1 cellular context compared by ENCODE assay signal in genomic region chr1:152855661-152856060, GRCh38.
TF ChIP-seq lines count a peak whose summit lies in the region.

No MANE protein-coding gene starts in this region.

TF ChIP-seq in SK-N-SH treated with all-trans-retinoic acid at 6 μM for 48 hours, 23 proteins besides CTCF, POLR2A, EP300 and RAD21 (continued from another document):
- TF ChIP-seq, protein P1, sequence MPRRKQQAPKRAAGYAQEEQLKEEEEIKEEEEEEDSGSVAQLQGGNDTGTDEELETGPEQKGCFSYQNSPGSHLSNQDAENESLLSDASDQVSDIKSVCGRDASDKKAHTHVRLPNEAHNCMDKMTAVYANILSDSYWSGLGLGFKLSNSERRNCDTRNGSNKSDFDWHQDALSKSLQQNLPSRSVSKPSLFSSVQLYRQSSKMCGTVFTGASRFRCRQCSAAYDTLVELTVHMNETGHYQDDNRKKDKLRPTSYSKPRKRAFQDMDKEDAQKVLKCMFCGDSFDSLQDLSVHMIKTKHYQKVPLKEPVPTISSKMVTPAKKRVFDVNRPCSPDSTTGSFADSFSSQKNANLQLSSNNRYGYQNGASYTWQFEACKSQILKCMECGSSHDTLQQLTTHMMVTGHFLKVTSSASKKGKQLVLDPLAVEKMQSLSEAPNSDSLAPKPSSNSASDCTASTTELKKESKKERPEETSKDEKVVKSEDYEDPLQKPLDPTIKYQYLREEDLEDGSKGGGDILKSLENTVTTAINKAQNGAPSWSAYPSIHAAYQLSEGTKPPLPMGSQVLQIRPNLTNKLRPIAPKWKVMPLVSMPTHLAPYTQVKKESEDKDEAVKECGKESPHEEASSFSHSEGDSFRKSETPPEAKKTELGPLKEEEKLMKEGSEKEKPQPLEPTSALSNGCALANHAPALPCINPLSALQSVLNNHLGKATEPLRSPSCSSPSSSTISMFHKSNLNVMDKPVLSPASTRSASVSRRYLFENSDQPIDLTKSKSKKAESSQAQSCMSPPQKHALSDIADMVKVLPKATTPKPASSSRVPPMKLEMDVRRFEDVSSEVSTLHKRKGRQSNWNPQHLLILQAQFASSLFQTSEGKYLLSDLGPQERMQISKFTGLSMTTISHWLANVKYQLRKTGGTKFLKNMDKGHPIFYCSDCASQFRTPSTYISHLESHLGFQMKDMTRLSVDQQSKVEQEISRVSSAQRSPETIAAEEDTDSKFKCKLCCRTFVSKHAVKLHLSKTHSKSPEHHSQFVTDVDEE (CRISPR knock-in tag; IDR thresholded peaks at IDR 0.05) = no peak
- TF ChIP-seq CSDC2 (CRISPR knock-in tag; IDR thresholded peaks at IDR 0.05) = no peak
- no peak for TF ChIP-seq SNAI2 (CRISPR knock-in tag; IDR thresholded peaks at IDR 0.05)
- TF ChIP-seq GLIS3 (CRISPR knock-in tag; IDR thresholded peaks at IDR 0.05) = no peak
- no peak for TF ChIP-seq ZNF8 (CRISPR knock-in tag; IDR thresholded peaks at IDR 0.05)
- no peak for TF ChIP-seq CREB5 (CRISPR knock-in tag; IDR thresholded peaks at IDR 0.05; ENCODE audit: low read depth)
- no peak for TF ChIP-seq ESRRG (CRISPR knock-in tag; IDR thresholded peaks at IDR 0.05)
- no peak for TF ChIP-seq ZFP3 (CRISPR knock-in tag; IDR thresholded peaks at IDR 0.05)
- no peak for TF ChIP-seq PATZ1 (CRISPR knock-in tag; IDR thresholded peaks at IDR 0.05; ENCODE audit: borderline replicate concordance)
- no peak for TF ChIP-seq ISL1 (CRISPR knock-in tag; IDR thresholded peaks at IDR 0.05)
- no peak for TF ChIP-seq ZC3H10 (CRISPR knock-in tag; IDR thresholded peaks at IDR 0.05)
